ENCODE assay signal across 19 cellular contexts in genomic region chr7:143322646-143323343, GRCh38. TPM values are rescaled to one million over a fixed set of nuclear protein-coding genes. Genes with fewer than 3 reads are reported as not detected.
A peak's percentile ranks its signal among the peaks of the same experiment; 100 is the strongest.
DNase-seq lines count a peak whose midpoint lies in the region; FAIRE-seq and TF ChIP-seq lines count a peak whose summit lies in the region.
"Had no signal": no experiment of that assay in that cellular context is flagged by ENCODE, and none has a peak within 500 bp of the region (broad histone marks: within the 10 kb centered on the region; RNA-seq: fewer than 3 reads in every experiment).

No MANE protein-coding gene starts in this region.

- H3K27ac ChIP-seq in endothelial cell of umbilical vein (ENCODE audit: insufficient read depth, low read depth, low read length) = no peak overlapping the region
- H3K27ac ChIP-seq: right lobe of liver had no signal

- H3K9me3 ChIP-seq in endothelial cell of umbilical vein (replicated peaks; ENCODE audit: control insufficient read depth, insufficient read depth, low read length) = no peaks in the 10 kb centered on the region
- H3K9me3 ChIP-seq: right lobe of liver had no signal

- no peak overlapping the region for H3K4me3 Mint-ChIP-seq in neural crest cell
- H3K4me3 Mint-ChIP-seq: activated naive CD4-positive, alpha-beta T cell treated with anti-CD3 and anti-CD28 coated beads, Interleukin-2, amount 10 ng/mL, durations not matched to agents 7 days and 5 days had no signal

- H3K4me1 ChIP-seq in endothelial cell of umbilical vein (ENCODE audit: control insufficient read depth, extremely low read depth, insufficient read depth, low read length) = no peaks in the 10 kb centered on the region

- TF ChIP-seq POLR2A in endothelial cell of umbilical vein (IDR thresholded peaks at IDR 0.05; ENCODE audit: low read depth, low read length) = no peak

- no peaks in the 10 kb centered on the region for H3K36me3 ChIP-seq in endothelial cell of umbilical vein (ENCODE audit: control insufficient read depth in 2 of 2, extremely low read depth in 1 of 2, insufficient read depth in 2 of 2, low read length in 2 of 2)
- H3K36me3 ChIP-seq: right lobe of liver had no signal

- TF ChIP-seq CTCF in endothelial cell of umbilical vein (IDR thresholded peaks at IDR 0.05; ENCODE audit: extremely low read depth in 1 of 2, insufficient read depth in 1 of 2, low read depth in 1 of 2, low read length in 2 of 2) (no peak), neural crest cell (conservative IDR thresholded peaks at IDR 0.05) (no peak)

- no peaks in the 10 kb centered on the region for H3K27me3 Mint-ChIP-seq in neural crest cell (ENCODE audit: low read depth)
- H3K27me3 Mint-ChIP-seq: IgD-negative memory B cell had no signal

- intact Hi-C loops in endothelial cell of umbilical vein (cut with micrococcal nuclease) = no loop called here

- H3K4me2 ChIP-seq in endothelial cell of umbilical vein (ENCODE audit: insufficient read depth, low read length) = no peak overlapping the region

- POLR2A ChIA-PET in endothelial cell of umbilical vein (lab: Charles Lee) = no interaction called here

- no TSS peak for BruUV-seq in endothelial cell of umbilical vein (replicated peaks; lab: Mats Ljungman, UMichigan)

- H3K4me3 ChIP-seq in endothelial cell of umbilical vein (replicated peaks in 1 of 3; ENCODE audit: insufficient read depth in 1 of 3, low read depth in 1 of 3, low read length in 3 of 3) = no peak overlapping the region
- H3K4me3 ChIP-seq: right lobe of liver had no signal

- H3K9me1 ChIP-seq in endothelial cell of umbilical vein (replicated peaks; ENCODE audit: control insufficient read depth, extremely low read depth, insufficient read depth, low read length) = no peaks in the 10 kb centered on the region

- no peaks in the 10 kb centered on the region for H3K9me3 Mint-ChIP-seq in neural crest cell
- H3K9me3 Mint-ChIP-seq: activated naive CD4-positive, alpha-beta T cell treated with anti-CD3 and anti-CD28 coated beads, Interleukin-2, amount 10 ng/mL, durations not matched to agents 7 days and 5 days; IgD-negative memory B cell had no signal

- CTCF ChIA-PET in endothelial cell of umbilical vein (lab: Charles Lee) = interaction anchor here (1.2 to 2.1 kb wide), 3 partner anchors 23 to 82 kb away, joined by 3 to 6 read pairs (median 4); no protein-coding TSS in a partner anchor

- H3K4me1 Mint-ChIP-seq in neural crest cell = peaks cover 17% of the 10 kb centered on the region

- H3K79me2 ChIP-seq in endothelial cell of umbilical vein (ENCODE audit: control insufficient read depth, insufficient read depth, low read length) = no peaks in the 10 kb centered on the region

- no peaks in the 10 kb centered on the region for H4K20me1 ChIP-seq in endothelial cell of umbilical vein (replicated peaks; ENCODE audit: control insufficient read depth, extremely low read depth, insufficient read depth, low read length)

- no peaks in the 10 kb centered on the region for H3K36me3 Mint-ChIP-seq in neural crest cell (ENCODE audit: low read depth)
- H3K36me3 Mint-ChIP-seq: activated naive CD4-positive, alpha-beta T cell treated with anti-CD3 and anti-CD28 coated beads, Interleukin-2, amount 10 ng/mL, durations not matched to agents 7 days and 5 days; IgD-negative memory B cell had no signal

- H3K9ac ChIP-seq in endothelial cell of umbilical vein (replicated peaks; ENCODE audit: extremely low read depth, insufficient read depth, low read length) = no peak overlapping the region

- FAIRE-seq in endothelial cell of umbilical vein (lab: Jason Lieb, UNC) = no peak

- dilution Hi-C loops in endothelial cell of umbilical vein (cut with MboI; ENCODE audit: extremely low pct_ligation_motif_present, low sequenced_read_pairs) = no loop called here

- peak; percentile 47 for DNase-seq in GDM1 (lab: John Stamatoyannopoulos, UW)
- DNase-seq in endothelial cell of umbilical vein (ENCODE audit: low read depth, low spot score) = peak; percentile 54
- no peak for DNase-seq in neural crest cell (ENCODE audit: low read depth, low spot score)
- no peak for DNase-seq in DMS53 treated with DMSO at 0.1 percent for 48 hours (lab: John Stamatoyannopoulos, UW; ENCODE audit: unreplicated experiment)
- DNase-seq in SKM-1 treated with dmso at 0.1 percent for 144 hours (lab: John Stamatoyannopoulos, UW; ENCODE audit: unreplicated experiment) = no peak
- no peak for DNase-seq in stimulated activated CD4-positive, alpha-beta T cell treated with anti-CD3 and anti-CD28 coated beads, Interleukin-4, amount 100 ng/mL, for 24 hours
- DNase-seq: activated CD4-positive, alpha-beta T cell treated with anti-CD3 and anti-CD28 coated beads for 1 hour; activated CD8-positive, alpha-beta memory T cell treated with anti-CD3 and anti-CD28 coated beads, Interleukin-2, amount 50 U/mL, for 48 hours; activated naive CD4-positive, alpha-beta T cell treated with anti-CD3 and anti-CD28 coated beads, Interleukin-2, amount 10 ng/mL, durations not matched to agents 7 days and 5 days; effector memory CD4-positive, alpha-beta T cell; GF-D8; NCI-H1048; NCI-H82; right lobe of liver; stimulated activated CD4-positive, alpha-beta T cell treated with anti-CD3 and anti-CD28 coated beads, Interleukin-2, amount 100 ng/mL, for 48 hours; T-helper 2 cell had no signal

- H3K27ac Mint-ChIP-seq in neural crest cell (ENCODE audit: unreplicated experiment) = peak overlapping the region; percentile 28
- H3K27ac Mint-ChIP-seq: activated naive CD4-positive, alpha-beta T cell treated with anti-CD3 and anti-CD28 coated beads, Interleukin-2, amount 10 ng/mL, durations not matched to agents 7 days and 5 days had no signal

- H3K27me3 ChIP-seq in endothelial cell of umbilical vein (ENCODE audit: control insufficient read depth in 2 of 2, insufficient read depth in 2 of 2, low read length in 2 of 2) = no peaks in the 10 kb centered on the region
- H3K27me3 ChIP-seq: right lobe of liver had no signal

- H2AFZ ChIP-seq in endothelial cell of umbilical vein (ENCODE audit: low read depth, low read length) = peak overlapping the region; percentile 63

TF ChIP-seq in endothelial cell of umbilical vein, 7 proteins besides CTCF, POLR2A, EP300 and RAD21:
- no peak for TF ChIP-seq JUN (IDR thresholded peaks at IDR 0.05; ENCODE audit: borderline replicate concordance, insufficient read depth, insufficient read length, low read depth)

RNA-seq across cellular contexts. Expression of gene CLCN1, which starts 6.9 kb away (rescaled TPM):
- not detected in 2 replicates for total RNA-seq in endothelial cell of umbilical vein
- not detected in 2 replicates for polyA plus RNA-seq in endothelial cell of umbilical vein
- not detected in 2 replicates for polyA plus RNA-seq in endothelial cell of umbilical vein (2011; cell fraction: cytosol; rRNA removed)
- not detected in 2 replicates for polyA plus RNA-seq in endothelial cell of umbilical vein (2011; cell fraction: nucleus; rRNA removed)
- polyA plus RNA-seq in endothelial cell of umbilical vein (2012) = not detected in 2 replicates
- polyA minus RNA-seq in endothelial cell of umbilical vein = not detected in 2 replicates
- not detected for polyA minus RNA-seq in endothelial cell of umbilical vein (2011; cell fraction: cytosol; rRNA and poly(A)+ RNA removed)
- not detected in 2 replicates for polyA minus RNA-seq in endothelial cell of umbilical vein (2011; cell fraction: nucleus; rRNA and poly(A)+ RNA removed)
- 0.09 TPM in 1 of 2 replicates, not detected in the other for total RNA-seq in neural crest cell
- total RNA-seq: right lobe of liver, RPMI7951 had no signal
- polyA plus RNA-seq: IgD-negative memory B cell, neural cell had no signal

RNA-seq across cellular contexts. Expression of gene CASP2, which starts 34.6 kb away (rescaled TPM):
- 57.9 and 61.7 TPM in 2 replicates for total RNA-seq in endothelial cell of umbilical vein
- polyA plus RNA-seq in endothelial cell of umbilical vein = 31.8 and 36.3 TPM in 2 replicates
- 22.5 and 24.1 TPM in 2 replicates for polyA plus RNA-seq in endothelial cell of umbilical vein (2011; cell fraction: cytosol; rRNA removed)
- 68.8 and 87.4 TPM in 2 replicates for polyA plus RNA-seq in endothelial cell of umbilical vein (2011; cell fraction: nucleus; rRNA removed)
- polyA plus RNA-seq in endothelial cell of umbilical vein (2012) = 16.5 and 20.8 TPM in 2 replicates
- 103 and 118 TPM in 2 replicates for polyA minus RNA-seq in endothelial cell of umbilical vein
- 35.8 TPM for polyA minus RNA-seq in endothelial cell of umbilical vein (2011; cell fraction: cytosol; rRNA and poly(A)+ RNA removed)
- 53.8 and 95.0 TPM in 2 replicates for polyA minus RNA-seq in endothelial cell of umbilical vein (2011; cell fraction: nucleus; rRNA and poly(A)+ RNA removed)
- total RNA-seq in neural crest cell = 72.8 and 76.2 TPM in 2 replicates

RNA-seq across cellular contexts. Expression of gene TMEM139, which starts 38.0 kb away (rescaled TPM):
- not detected in 2 replicates for total RNA-seq in endothelial cell of umbilical vein
- 0.32 and 0.37 TPM in 2 replicates for polyA plus RNA-seq in endothelial cell of umbilical vein
- 0.06 and 0.12 TPM in 2 replicates for polyA plus RNA-seq in endothelial cell of umbilical vein (2011; cell fraction: cytosol; rRNA removed)
- polyA plus RNA-seq in endothelial cell of umbilical vein (2011; cell fraction: nucleus; rRNA removed) = 0.24 TPM in 1 of 2 replicates, not detected in the other
- polyA plus RNA-seq in endothelial cell of umbilical vein (2012) = 0.16 and 0.25 TPM in 2 replicates
- polyA minus RNA-seq in endothelial cell of umbilical vein = not detected in 2 replicates
- 12.3 TPM for polyA minus RNA-seq in endothelial cell of umbilical vein (2011; cell fraction: cytosol; rRNA and poly(A)+ RNA removed)
- 0.48 TPM in 1 of 2 replicates, not detected in the other for polyA minus RNA-seq in endothelial cell of umbilical vein (2011; cell fraction: nucleus; rRNA and poly(A)+ RNA removed)
- 0.61 and 0.91 TPM in 2 replicates for total RNA-seq in neural crest cell
- total RNA-seq: RPMI7951 had no signal
- polyA plus RNA-seq: IgD-negative memory B cell, neural cell had no signal

RNA-seq across cellular contexts. Expression of gene FAM131B, which starts 39.7 kb away (rescaled TPM):
- total RNA-seq in endothelial cell of umbilical vein (1.4 and 1.6 TPM in 2 replicates), neural crest cell (15.0 and 15.5 TPM in 2 replicates)
- 1.6 and 1.8 TPM in 2 replicates for polyA plus RNA-seq in endothelial cell of umbilical vein
- 1.7 TPM in 2 replicates for polyA plus RNA-seq in endothelial cell of umbilical vein (2011; cell fraction: cytosol; rRNA removed)
- 1.8 and 2.2 TPM in 2 replicates for polyA plus RNA-seq in endothelial cell of umbilical vein (2011; cell fraction: nucleus; rRNA removed)
- 1.6 and 2.2 TPM in 2 replicates for polyA plus RNA-seq in endothelial cell of umbilical vein (2012)
- polyA minus RNA-seq in endothelial cell of umbilical vein = 4.4 and 5.9 TPM in 2 replicates
- not detected for polyA minus RNA-seq in endothelial cell of umbilical vein (2011; cell fraction: cytosol; rRNA and poly(A)+ RNA removed)
- 0.77 and 0.82 TPM in 2 replicates for polyA minus RNA-seq in endothelial cell of umbilical vein (2011; cell fraction: nucleus; rRNA and poly(A)+ RNA removed)
- total RNA-seq: RPMI7951 had no signal

RNA-seq across cellular contexts. Expression of gene ZYX, which starts 58.4 kb away (rescaled TPM):
- total RNA-seq in endothelial cell of umbilical vein = 533 and 545 TPM in 2 replicates
- 196 TPM in 2 replicates for polyA plus RNA-seq in endothelial cell of umbilical vein
- polyA plus RNA-seq in endothelial cell of umbilical vein (2011; cell fraction: cytosol; rRNA removed) = 195 and 222 TPM in 2 replicates
- 305 and 333 TPM in 2 replicates for polyA plus RNA-seq in endothelial cell of umbilical vein (2011; cell fraction: nucleus; rRNA removed)
- polyA plus RNA-seq in endothelial cell of umbilical vein (2012) = 533 and 564 TPM in 2 replicates
- polyA minus RNA-seq in endothelial cell of umbilical vein = 116 and 124 TPM in 2 replicates
- polyA minus RNA-seq in endothelial cell of umbilical vein (2011; cell fraction: cytosol; rRNA and poly(A)+ RNA removed) = 57.7 TPM
- 105 and 154 TPM in 2 replicates for polyA minus RNA-seq in endothelial cell of umbilical vein (2011; cell fraction: nucleus; rRNA and poly(A)+ RNA removed)
- total RNA-seq in neural crest cell = 61.7 and 64.7 TPM in 2 replicates

Comparison
In these comparisons a context has a peak if more than half of its experiments do, and no peak if none do; other contexts are left out.
1. DNase-seq: peak in GDM1 (single experiment) and endothelial cell of umbilical vein (single experiment); none in neural crest cell (single experiment), DMS53 treated with DMSO at 0.1 percent for 48 hours (single experiment), SKM-1 treated with dmso at 0.1 percent for 144 hours (single experiment) and stimulated activated CD4-positive, alpha-beta T cell treated with anti-CD3 and anti-CD28 coated beads, Interleukin-4, amount 100 ng/mL, for 24 hours (single experiment).